Comparison of ENCODE assay signal across 8 cellular contexts in genomic region chr4:169024762-169025161, GRCh38. TPM values are rescaled to one million over a fixed set of nuclear protein-coding genes. Genes with fewer than 3 reads are reported as not detected.
DNase-seq lines count a peak whose midpoint lies in the region; TF ChIP-seq lines count a peak whose summit lies in the region.

No MANE protein-coding gene starts in this region.

- DNase-seq in NCI-H2227 (lab: John Stamatoyannopoulos, UW; ENCODE audit: unreplicated experiment) (peak; percentile 19), NCI-H2227 treated with DMSO at 0.1 percent for 48 hours (lab: John Stamatoyannopoulos, UW) (no peak), H4 (ENCODE audit: low spot score) (peak; percentile 49), amniotic epithelial cell (ENCODE audit: low read depth) (peak; percentile 55), inferior parietal cortex (ENCODE audit: extremely low spot score) (peak; percentile 58), uterus (no peak)
- DNase-seq in activated CD4-positive, alpha-beta T cell treated with anti-CD3 and anti-CD28 coated beads, Interleukin-2, amount 50 U/mL, for 4 hours = no peak

- H3K9me3 ChIP-seq in uterus = no peaks in the 10 kb centered on the region

- no peaks in the 10 kb centered on the region for H3K4me1 ChIP-seq in uterus

- no peak for TF ChIP-seq POLR2A in uterus (IDR thresholded peaks at IDR 0.05)

- H3K4me3 ChIP-seq in uterus = no peak overlapping the region

- H3K36me3 ChIP-seq in uterus = no peaks in the 10 kb centered on the region

- no peaks in the 10 kb centered on the region for H3K27me3 ChIP-seq in uterus

- H3K27ac ChIP-seq in uterus = no peak overlapping the region

- TF ChIP-seq CTCF in LNCAP (IDR thresholded peaks at IDR 0.05) (peak; percentile 71), uterus (IDR thresholded peaks at IDR 0.05) (peak; percentile 37 to 66 (median 60))

- intact Hi-C loops in uterus (cut with DNase I; ENCODE audit: low total_unique reads) = no loop called here

RNA-seq across cellular contexts. Expression of gene CBR4, which starts 14.7 kb away (rescaled TPM):
- 7.5 and 10.7 TPM in 2 replicates for total RNA-seq in H4 (2014; rRNA removed; shearing (Covaris generic))
- total RNA-seq in uterus = 10 to 100 TPM in 3 of 4 donors, 1 to 10 TPM in 1; 9.0 to 40.8 (median 21.6) TPM

Comparison
In these comparisons a context has a peak if more than half of its experiments do, and no peak if none do; other contexts are left out.
1. DNase-seq: peak in NCI-H2227 (single experiment), H4 (single experiment), amniotic epithelial cell (single experiment) and inferior parietal cortex (single experiment); none in NCI-H2227 treated with DMSO at 0.1 percent for 48 hours (single experiment), uterus (0 of 2) and activated CD4-positive, alpha-beta T cell treated with anti-CD3 and anti-CD28 coated beads, Interleukin-2, amount 50 U/mL, for 4 hours (0 of 2).